23 cellular contexts compared by ENCODE assay signal in the genomic region with DNA sequence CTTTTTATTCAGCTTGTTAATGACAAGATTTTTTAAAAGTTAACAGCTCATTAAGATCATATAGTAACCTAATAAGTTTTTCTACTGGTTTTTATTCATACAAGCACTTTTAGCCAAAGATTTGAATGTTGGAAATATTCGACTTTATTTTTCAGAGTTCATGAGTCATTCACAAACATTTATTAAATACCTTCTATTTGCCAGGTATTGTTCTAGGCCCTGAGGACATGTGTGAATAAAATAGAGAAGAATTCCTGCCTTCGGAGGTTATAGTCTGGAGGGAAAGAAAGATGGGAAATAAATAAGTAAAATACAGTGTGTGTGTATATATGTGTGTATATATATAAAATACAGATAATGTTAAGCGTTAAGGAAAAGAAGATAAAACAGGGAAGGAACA.
"Had no signal": no experiment of that assay in that cellular context is flagged by ENCODE, and none has a peak within 500 bp of the region (broad histone marks: within the 10 kb centered on the region; RNA-seq: fewer than 3 reads in every experiment).

No MANE protein-coding gene starts in this region.

- H3K27me3 ChIP-seq: left lung, ovary, right atrium auricular region, spleen, testis had no signal

- DNase-seq: activated CD4-positive, alpha-beta T cell treated with anti-CD3 and anti-CD28 coated beads, Interleukin-2, amount 50 U/mL, for 48 hours; activated CD8-positive, alpha-beta memory T cell treated with anti-CD3 and anti-CD28 coated beads, Interleukin-2, amount 50 U/mL, for 48 hours; activated naive CD4-positive, alpha-beta T cell treated with Interleukin-2 at 50 U/mL for 16 hours; activated naive CD8-positive, alpha-beta T cell treated with anti-CD3 and anti-CD28 coated beads for 36 hours; activated T-cell treated with anti-CD3 and anti-CD28 coated beads, Interleukin-2, amount 50 U/mL, for 4 hours; cerebellar nuclear complex; cortex of kidney; foreskin melanocyte; left lung; naive thymus-derived CD8-positive, alpha-beta T cell; ovary; spleen; stimulated activated CD4-positive, alpha-beta T cell treated with anti-CD3 and anti-CD28 coated beads, Interleukin-4, amount 100 ng/mL, for 1 hour; stimulated activated naive CD4-positive, alpha-beta T cell; testis; WERI-Rb-1 had no signal

- H3K9me3 ChIP-seq: left lung, ovary, prostate gland, right atrium auricular region, spleen, testis had no signal

- H3K27ac ChIP-seq: left lung, ovary, prostate gland, right atrium auricular region, spleen, testis, WERI-Rb-1 had no signal

- H3K27ac Mint-ChIP-seq: activated naive CD8-positive, alpha-beta T cell treated with anti-CD3 and anti-CD28 coated beads for 36 hours; activated T-helper 2 cell treated with anti-CD3 and anti-CD28 coated beads, Interferon-gamma antibody, Interleukin-2, Interleukin-4, amounts not matched to agents 10 μg/mL and 5 μg/mL and 100 μg/mL, durations not matched to agents 14 hours and 24 hours and 36 hours; mesothelial cell of epicardium; T-helper 1 cell treated with Interleukin-12 subunit alpha and Interleukin-12 subunit beta and Interleukin-4 antibody, amounts not matched to agents 30 μg/mL and 1 μg/mL, for 36 hours; type B pancreatic cell had no signal

- H3K4me1 Mint-ChIP-seq: activated naive CD8-positive, alpha-beta T cell treated with anti-CD3 and anti-CD28 coated beads for 36 hours; mesothelial cell of epicardium had no signal

- ATAC-seq: activated T-cell treated with anti-CD3 and anti-CD28 coated beads, Interleukin-2, amount 50 U/mL, for 4 hours; left lung; naive thymus-derived CD8-positive, alpha-beta T cell had no signal

- H3K36me3 ChIP-seq: ovary, prostate gland had no signal

- H3K9me3 Mint-ChIP-seq: activated naive CD8-positive, alpha-beta T cell treated with anti-CD3 and anti-CD28 coated beads for 36 hours; activated T-cell treated with anti-CD3 and anti-CD28 coated beads, Interleukin-2, amount 50 U/mL, for 4 hours; activated T-helper 2 cell treated with anti-CD3 and anti-CD28 coated beads, Interferon-gamma antibody, Interleukin-2, Interleukin-4, amounts not matched to agents 10 μg/mL and 5 μg/mL and 100 μg/mL, durations not matched to agents 14 hours and 24 hours and 36 hours; mesothelial cell of epicardium; naive thymus-derived CD8-positive, alpha-beta T cell; T-helper 1 cell treated with Interleukin-12 subunit alpha and Interleukin-12 subunit beta and Interleukin-4 antibody, amounts not matched to agents 30 μg/mL and 1 μg/mL, for 36 hours; type B pancreatic cell had no signal

- H3K4me1 ChIP-seq: left lung, prostate gland, right atrium auricular region, spleen, testis had no signal

- H3K4me3 ChIP-seq: left lung, lung, ovary, prostate gland, right atrium auricular region, spleen, testis had no signal

- H3K27me3 Mint-ChIP-seq: activated naive CD8-positive, alpha-beta T cell treated with anti-CD3 and anti-CD28 coated beads for 36 hours; naive thymus-derived CD8-positive, alpha-beta T cell; type B pancreatic cell had no signal

- H3K4me3 Mint-ChIP-seq: activated naive CD8-positive, alpha-beta T cell treated with anti-CD3 and anti-CD28 coated beads for 36 hours; activated T-cell treated with anti-CD3 and anti-CD28 coated beads, Interleukin-2, amount 50 U/mL, for 4 hours; mesothelial cell of epicardium; naive thymus-derived CD8-positive, alpha-beta T cell; T-helper 1 cell treated with Interleukin-12 subunit alpha and Interleukin-12 subunit beta and Interleukin-4 antibody, amounts not matched to agents 30 μg/mL and 1 μg/mL, for 36 hours; type B pancreatic cell had no signal
